8 cellular contexts compared by ENCODE assay signal in genomic region chr6:16760536-16761468, GRCh38. TPM values are rescaled to one million over a fixed set of nuclear protein-coding genes. Genes with fewer than 3 reads are reported as not detected.
DNase-seq lines count a peak whose midpoint lies in the region; ATAC-seq and TF ChIP-seq lines count a peak whose summit lies in the region.

ATXN1 (minus strand) TSS chr6:16761460.

- ATAC-seq in activated B cell treated with CpG ODN at 0.5 μM for 24 hours (ENCODE audit: low read depth) (peak; percentile 16), GM21786 (IDR thresholded peaks at IDR 0.05; ENCODE audit: unreplicated experiment) (no peak)

- peak within 1 kb of the TSS; percentile 80; the same call in 1 of the 2 replicates for H3K27ac ChIP-seq in HUES64 (ENCODE audit: low read depth, low read length)

- TF ChIP-seq CTCF in activated B cell treated with CpG ODN at 0.5 μM for 24 hours (IDR thresholded peaks at IDR 0.05) = no peak
- no peak for TF ChIP-seq CTCF in chondrocyte (IDR thresholded peaks at IDR 0.05)

- H3K36me3 Mint-ChIP-seq in activated B cell treated with CpG ODN at 0.5 μM for 24 hours (ENCODE audit: low read depth) (peaks cover 11% of the 10 kb centered on the region), chondrocyte (ENCODE audit: low read depth) (no peaks in the 10 kb centered on the region)

- H3K9me3 ChIP-seq in HUES64 (ENCODE audit: insufficient read depth, low read depth, low read length) = no peaks in the 10 kb centered on the region

- no peaks in the 10 kb centered on the region for H3K36me3 ChIP-seq in HUES64 (ENCODE audit: insufficient read depth, low read length)

- H3K9ac ChIP-seq in HUES64 (ENCODE audit: low read depth, low read length) = peak within 1 kb of the TSS; percentile 69

- H3K4me3 ChIP-seq in HUES64 (ENCODE audit: low read length) = peak within 1 kb of the TSS; percentile 87

- intact Hi-C loops in activated B cell treated with CpG ODN at 0.5 μM for 24 hours (cut with micrococcal nuclease) = loop anchor here (1.0 to 10.0 kb wide), 13 partner anchors 49 to 944 kb away; partner anchors contain the start of genes GMPR and NUP153

- H3K4me1 ChIP-seq in HUES64 (ENCODE audit: insufficient read depth, low read length) = peaks cover 16% of the 10 kb centered on the region

- peaks cover 24% of the 10 kb centered on the region for H3K27me3 ChIP-seq in HUES64 (ENCODE audit: insufficient read depth, low read length)

- H3K4me3 Mint-ChIP-seq in activated B cell treated with CpG ODN at 0.5 μM for 24 hours = peak within 1 kb of the TSS; percentile 95
- H3K4me3 Mint-ChIP-seq in chondrocyte (ENCODE audit: unreplicated experiment) = peak within 1 kb of the TSS; percentile 89

- H3K27me3 Mint-ChIP-seq in activated B cell treated with CpG ODN at 0.5 μM for 24 hours = no peaks in the 10 kb centered on the region
- no peaks in the 10 kb centered on the region for H3K27me3 Mint-ChIP-seq in chondrocyte (ENCODE audit: low read depth)

- peak; percentile 36 to 61 (median 55) for DNase-seq in NCI-H1417 (lab: John Stamatoyannopoulos, UW)
- no peak for DNase-seq in NCI-H1417 treated with DMSO at 0.1 percent for 48 hours (lab: John Stamatoyannopoulos, UW)
- peak; percentile 52 for DNase-seq in activated B cell treated with CpG ODN at 0.5 μM for 24 hours
- no peak for DNase-seq in chondrocyte (ENCODE audit: low spot score)
- peak; percentile 60 for DNase-seq in kidney tubule cell (ENCODE audit: low spot score)
- DNase-seq in stimulated activated CD4-positive, alpha-beta T cell treated with anti-CD3 and anti-CD28 coated beads, Interleukin-15, amount 100 ng/mL, for 24 hours = peak; percentile 49

- H3K9me3 Mint-ChIP-seq in activated B cell treated with CpG ODN at 0.5 μM for 24 hours (no peaks in the 10 kb centered on the region), chondrocyte (ENCODE audit: low read depth) (no peaks in the 10 kb centered on the region)

- CTCF ChIA-PET in activated B cell treated with CpG ODN at 0.5 μM for 24 hours (lab: Charles Lee) = interaction anchor here (0.7 to 5.4 kb wide), 17 partner anchors 10 to 444 kb away, joined by 3 to 174 read pairs (median 8); no protein-coding TSS in a partner anchor

- H3K4me1 Mint-ChIP-seq in activated B cell treated with CpG ODN at 0.5 μM for 24 hours = peaks cover 39% of the 10 kb centered on the region
- H3K4me1 Mint-ChIP-seq in chondrocyte (ENCODE audit: low read depth) = peaks cover 61% of the 10 kb centered on the region

- H3K27ac Mint-ChIP-seq in activated B cell treated with CpG ODN at 0.5 μM for 24 hours (peak within 1 kb of the TSS; percentile 92), chondrocyte (ENCODE audit: unreplicated experiment) (peak within 1 kb of the TSS; percentile 98)

- under 1% methylated on average over 64 of the region's 79 CpGs for WGBS in HUES64

- POLR2A ChIA-PET in activated B cell treated with CpG ODN at 0.5 μM for 24 hours (lab: Charles Lee) = interaction anchor here (0.6 to 3.1 kb wide), 31 partner anchors 10 to 1653 kb away, joined by 3 to 28 read pairs (median 7); no protein-coding TSS in a partner anchor

RNA-seq across cellular contexts. Expression of gene ATXN1, which starts in this region (rescaled TPM):
- polyA plus RNA-seq in HUES64 (2013, experiment 1 of 2) = 1.7 TPM
- 1.6 TPM for polyA plus RNA-seq in HUES64 (2013, experiment 2 of 2)
- total RNA-seq in activated B cell treated with CpG ODN at 0.5 μM for 24 hours (43.1 and 59.8 TPM in 2 replicates), chondrocyte (59.6 to 65.0 TPM (median 64.5 TPM) in 3 replicates)

Comparison
In these comparisons a context has a peak if more than half of its experiments do, and no peak if none do; other contexts are left out.
1. DNase-seq: peak in NCI-H1417 (3 of 3), activated B cell treated with CpG ODN at 0.5 μM for 24 hours (single experiment), kidney tubule cell (single experiment) and stimulated activated CD4-positive, alpha-beta T cell treated with anti-CD3 and anti-CD28 coated beads, Interleukin-15, amount 100 ng/mL, for 24 hours (single experiment); none in NCI-H1417 treated with DMSO at 0.1 percent for 48 hours (single experiment) and chondrocyte (single experiment).